In the genomic region with DNA sequence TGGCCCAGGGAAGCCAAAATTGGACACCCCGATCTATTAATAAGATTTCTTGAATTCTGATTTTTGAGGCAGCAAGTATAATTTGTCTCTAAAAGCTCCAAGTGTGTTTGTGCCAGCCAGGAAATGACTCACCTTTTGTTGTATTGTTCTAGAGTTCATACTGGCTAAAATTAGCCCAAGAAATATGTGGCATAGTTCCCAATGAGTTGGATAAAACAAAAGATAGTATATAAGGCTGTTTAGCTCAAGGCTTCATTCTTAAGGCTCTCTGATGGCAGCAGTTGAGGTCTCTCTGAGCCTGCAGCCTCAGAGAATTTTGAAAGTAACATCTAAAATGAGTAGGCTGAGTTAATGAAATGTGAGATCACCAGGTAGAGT, we compare ENCODE assay signal across 9 cellular contexts. TPM values are rescaled to one million over a fixed set of nuclear protein-coding genes. Genes with fewer than 3 reads are reported as not detected.
DNase-seq lines count a peak whose midpoint lies in the region; ATAC-seq, FAIRE-seq and TF ChIP-seq lines count a peak whose summit lies in the region.
"Had no signal": no experiment of that assay in that cellular context is flagged by ENCODE, and none has a peak within 500 bp of the region (broad histone marks: within the 10 kb centered on the region; RNA-seq: fewer than 3 reads in every experiment).

No MANE protein-coding gene starts in this region.

- no peak overlapping the region for H2AFZ ChIP-seq in MM.1S (ENCODE audit: low read length)

- H3K27me3 Mint-ChIP-seq in neural crest cell (ENCODE audit: low read depth): no peaks in the 10 kb centered on the region

- peaks cover 41% of the 10 kb centered on the region for H3K79me2 ChIP-seq in MM.1S (ENCODE audit: low read length)

- 0 out of 2 replicates have a peak overlapping the region, but pooled peaks have one; percentile 16 for H3K9ac ChIP-seq in BLaER1
- H3K9ac ChIP-seq in MM.1S (ENCODE audit: low read length): peak overlapping the region; percentile 33; the same call in 1 of the 2 replicates

- H3K4me1 Mint-ChIP-seq in neural crest cell: peaks cover 13% of the 10 kb centered on the region

- H3K4me1 ChIP-seq in BLaER1 (peaks cover 31% of the 10 kb centered on the region), MM.1S (ENCODE audit: low read length) (peaks cover 51% of the 10 kb centered on the region), small intestine (ENCODE audit: control insufficient read depth in 2 of 2, insufficient read depth in 1 of 2, low read depth in 1 of 2, low read length in 1 of 2) (no peaks in the 10 kb centered on the region)

- WGBS in small intestine, 3 donors: 87 to 90% (median 89%) methylated on average over 1 of the region's 1 CpG

- H3K36me3 ChIP-seq in BLaER1 (peaks cover 97% of the 10 kb centered on the region), MM.1S (replicated peaks; ENCODE audit: insufficient read depth, low read length) (peaks cover 14% of the 10 kb centered on the region; the same call in 1 of the 2 replicates), small intestine (ENCODE audit: control insufficient read depth in 2 of 2, insufficient read depth in 2 of 2, low read length in 2 of 2) (peaks cover 12 to 33% of the 10 kb centered on the region in 2 donors)

- H3K9me3 ChIP-seq in BLaER1 (no peaks in the 10 kb centered on the region), MM.1S (replicated peaks; ENCODE audit: insufficient read depth, low read length) (no peaks in the 10 kb centered on the region), small intestine (ENCODE audit: control insufficient read depth, low read depth) (no peaks in the 10 kb centered on the region)

- H3K27ac Mint-ChIP-seq in neural crest cell (ENCODE audit: unreplicated experiment): peak overlapping the region; percentile 73

- DNase-seq in MM.1S: peak; percentile 41
- peak; percentile 77 to 95 for DNase-seq in dermis microvascular lymphatic vessel endothelial cell (ENCODE audit: low read depth in 2 of 2)
- no peak for DNase-seq in neural crest cell (ENCODE audit: low read depth, low spot score)
- DNase-seq in medulla oblongata (ENCODE audit: extremely low spot score): no peak
- no peak for DNase-seq in small intestine

- H3K4me3 ChIP-seq in BLaER1 (no peak overlapping the region), MM.1S (ENCODE audit: low read length) (no peak overlapping the region; the same call in 1 of the 2 replicates), small intestine (ENCODE audit: low read depth in 1 of 2, low read length in 2 of 2) (no peak overlapping the region)

- peak overlapping the region; percentile 3; the same call in 1 of the 2 replicates for H3K4me2 ChIP-seq in BLaER1
- H3K4me2 ChIP-seq in MM.1S (ENCODE audit: low read depth, low read length): peak overlapping the region; percentile 58

- no peaks in the 10 kb centered on the region for H3K9me3 Mint-ChIP-seq in neural crest cell

- H3F3A ChIP-seq in MM.1S (ENCODE audit: insufficient read depth, low read length): peaks cover 29% of the 10 kb centered on the region

- H4K20me1 ChIP-seq in BLaER1 (peaks cover 9% of the 10 kb centered on the region; the same call in 1 of the 2 replicates), MM.1S (ENCODE audit: insufficient read depth, low read length) (no peaks in the 10 kb centered on the region)

- no peaks in the 10 kb centered on the region for H3K9me2 ChIP-seq in MM.1S (replicated peaks; ENCODE audit: insufficient read depth, low read length)

- TF ChIP-seq CTCF in MM.1S (IDR thresholded peaks at IDR 0.05; ENCODE audit: low read length): no peak
- TF ChIP-seq CTCF in neural crest cell (conservative IDR thresholded peaks at IDR 0.05): no peak

- no peak overlapping the region for H3K4me3 Mint-ChIP-seq in neural crest cell

- ATAC-seq in HG02840 (IDR thresholded peaks at IDR 0.05; ENCODE audit: low FRiP score, unreplicated experiment) (no peak), GM18858 (IDR thresholded peaks at IDR 0.05; ENCODE audit: unreplicated experiment) (no peak)

- no peak overlapping the region for H3K27ac ChIP-seq in BLaER1
- H3K27ac ChIP-seq in MM.1S (ENCODE audit: low read length): peak overlapping the region; percentile 67; the same call in 1 of the 2 replicates
- H3K27ac ChIP-seq in small intestine (ENCODE audit: low read depth in 1 of 2, low read length in 1 of 2): no peak overlapping the region
- H3K27ac ChIP-seq: VCaP had no signal

- FAIRE-seq in small intestine (lab: Jason Lieb, UNC): no peak

- peaks cover 6% of the 10 kb centered on the region for H3K36me3 Mint-ChIP-seq in neural crest cell (ENCODE audit: low read depth)

- no peaks in the 10 kb centered on the region for H3K27me3 ChIP-seq in BLaER1
- no peaks in the 10 kb centered on the region for H3K27me3 ChIP-seq in MM.1S (replicated peaks; ENCODE audit: insufficient read depth, low read length)
- no peaks in the 10 kb centered on the region for H3K27me3 ChIP-seq in small intestine (ENCODE audit: control insufficient read depth in 2 of 2, insufficient read depth in 2 of 2, low read length in 2 of 2)

RNA-seq across cellular contexts. Expression of a gene that starts 21.6 kb away (rescaled TPM):
- total RNA-seq in dermis microvascular lymphatic vessel endothelial cell (18.2 and 31.9 TPM in 2 replicates), neural crest cell (40.4 and 44.4 TPM in 2 replicates)
- polyA plus RNA-seq in small intestine: 10 to 100 TPM in 2 of 3 donors, 1 to 10 TPM in 1; 8.1 to 15.2 (median 11.6) TPM

RNA-seq across cellular contexts. Expression of a gene that starts 21.7 kb away (rescaled TPM):
- total RNA-seq in dermis microvascular lymphatic vessel endothelial cell (3.6 and 5.3 TPM in 2 replicates), neural crest cell (5.1 and 5.9 TPM in 2 replicates)
- 1 to 10 TPM; 1.6 to 3.4 (median 2.7) TPM for polyA plus RNA-seq in small intestine

Comparison
In these comparisons a context has a peak if more than half of its experiments do, and no peak if none do; other contexts are left out.
1. DNase-seq: peak in MM.1S (single experiment) and dermis microvascular lymphatic vessel endothelial cell (2 of 2); none in neural crest cell (single experiment), medulla oblongata (single experiment) and small intestine (single experiment).